2 cellular contexts compared by ENCODE assay signal in genomic region chr1:16703602-16704001, GRCh38. TPM values are rescaled to one million over a fixed set of nuclear protein-coding genes. Genes with fewer than 3 reads are reported as not detected.
"Had no signal": no experiment of that assay in that cellular context is flagged by ENCODE, and none has a peak within 500 bp of the region (broad histone marks: within the 10 kb centered on the region; RNA-seq: fewer than 3 reads in every experiment).

No MANE protein-coding gene starts in this region.

RNA-seq across cellular contexts. Expression of gene RNU1-4, which starts 36.7 kb away (rescaled TPM):
- polyA plus RNA-seq: adrenal gland, SK-N-SH had no signal

RNA-seq across cellular contexts. Expression of gene RNU1-3, which starts 36.9 kb away (rescaled TPM):
- polyA plus RNA-seq: adrenal gland, SK-N-SH had no signal
